25 cellular contexts compared by ENCODE assay signal in the genomic region with DNA sequence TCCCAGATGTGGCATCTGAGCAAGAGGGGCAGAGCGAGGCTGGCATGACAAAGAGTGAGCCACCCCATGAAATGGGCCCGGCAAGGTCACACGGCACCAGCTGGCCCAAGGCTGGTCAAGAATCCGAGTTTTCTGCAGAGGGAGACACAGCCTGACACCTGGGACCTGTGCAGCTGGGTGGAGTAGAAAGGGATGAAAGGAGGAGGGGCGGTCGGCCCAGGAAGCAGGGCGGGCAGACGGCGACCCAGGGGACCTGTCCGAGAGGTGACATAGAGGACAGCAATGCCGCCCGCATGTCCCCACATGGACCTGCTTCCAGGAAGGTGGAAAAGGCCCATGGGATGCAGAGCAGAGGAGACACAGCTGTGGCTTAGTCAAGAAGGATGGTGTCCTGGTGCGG.
"Had no signal": no experiment of that assay in that cellular context is flagged by ENCODE, and none has a peak within 500 bp of the region (broad histone marks: within the 10 kb centered on the region; RNA-seq: fewer than 3 reads in every experiment).

No MANE protein-coding gene starts in this region.

- H3K4me1 ChIP-seq: esophagus squamous epithelium, transverse colon had no signal

- H3K27ac ChIP-seq: epithelial cell of prostate, esophagus squamous epithelium, heart right ventricle, skin epidermis, transverse colon, VCaP had no signal

- H3K27me3 ChIP-seq: transverse colon had no signal

- H3K4me3 ChIP-seq: esophagus squamous epithelium, heart right ventricle, skin epidermis, transverse colon had no signal

- ATAC-seq: naive thymus-derived CD4-positive, alpha-beta T cell; stimulated activated memory B cell treated with anti-CD40 and anti-IgM and Interleukin-4, amounts not matched to agents 10 μg/mL and 1 μg/mL and 100 μg/mL, for 72 hours; stimulated activated naive CD8-positive, alpha-beta T cell treated with anti-CD3 and anti-CD28 coated beads, Interleukin-15, amount 100 ng/mL, for 72 hours had no signal

- DNase-seq: activated CD4-positive, alpha-beta T cell treated with anti-CD3 and anti-CD28 coated beads for 48 hours; activated CD4-positive, alpha-beta T cell treated with anti-CD3 and anti-CD28 coated beads, Interleukin-2, amount 50 U/mL, for 48 hours; activated CD8-positive, alpha-beta memory T cell treated with anti-CD3 and anti-CD28 coated beads, Interleukin-2, amount 50 U/mL, for 4 hours; activated gamma-delta T cell treated with Interleukin-2 at 50 U/mL for 16 hours; activated naive CD4-positive, alpha-beta T cell treated with anti-CD3 and anti-CD28 coated beads, Interleukin-2, amount 50 U/mL, for 16 hours; activated T-cell treated with anti-CD3 and anti-CD28 coated beads, Interleukin-2, amount 50 U/mL, for 1 hour; amniotic stem cell; dermis blood vessel endothelial cell; effector CD4-positive, alpha-beta T cell; esophagus squamous epithelium; foreskin melanocyte; heart right ventricle; midbrain; naive thymus-derived CD4-positive, alpha-beta T cell; occipital lobe; posterior cingulate gyrus; stimulated activated CD4-positive, alpha-beta T cell treated with anti-CD3 and anti-CD28 coated beads, Interleukin-12 subunit alpha, Interleukin-12 subunit beta, amount 100 ng/mL, for 4 hours; stimulated activated CD4-positive, alpha-beta T cell treated with anti-CD3 and anti-CD28 coated beads, Interleukin-4, amount 100 ng/mL, for 4 hours; stimulated activated CD8-positive, alpha-beta memory T cell treated with anti-CD3 and anti-CD28 coated beads, Interleukin-4, amount 100 ng/mL, for 48 hours; stimulated activated naive CD8-positive, alpha-beta T cell treated with anti-CD3 and anti-CD28 coated beads, Interleukin-15, amount 100 ng/mL, for 72 hours; transverse colon had no signal

- H3K36me3 ChIP-seq: esophagus squamous epithelium, heart right ventricle, transverse colon had no signal

- H3K9me3 ChIP-seq: esophagus squamous epithelium, heart right ventricle, transverse colon had no signal
